Comparison of ENCODE assay signal across 8 cellular contexts in the genomic region with DNA sequence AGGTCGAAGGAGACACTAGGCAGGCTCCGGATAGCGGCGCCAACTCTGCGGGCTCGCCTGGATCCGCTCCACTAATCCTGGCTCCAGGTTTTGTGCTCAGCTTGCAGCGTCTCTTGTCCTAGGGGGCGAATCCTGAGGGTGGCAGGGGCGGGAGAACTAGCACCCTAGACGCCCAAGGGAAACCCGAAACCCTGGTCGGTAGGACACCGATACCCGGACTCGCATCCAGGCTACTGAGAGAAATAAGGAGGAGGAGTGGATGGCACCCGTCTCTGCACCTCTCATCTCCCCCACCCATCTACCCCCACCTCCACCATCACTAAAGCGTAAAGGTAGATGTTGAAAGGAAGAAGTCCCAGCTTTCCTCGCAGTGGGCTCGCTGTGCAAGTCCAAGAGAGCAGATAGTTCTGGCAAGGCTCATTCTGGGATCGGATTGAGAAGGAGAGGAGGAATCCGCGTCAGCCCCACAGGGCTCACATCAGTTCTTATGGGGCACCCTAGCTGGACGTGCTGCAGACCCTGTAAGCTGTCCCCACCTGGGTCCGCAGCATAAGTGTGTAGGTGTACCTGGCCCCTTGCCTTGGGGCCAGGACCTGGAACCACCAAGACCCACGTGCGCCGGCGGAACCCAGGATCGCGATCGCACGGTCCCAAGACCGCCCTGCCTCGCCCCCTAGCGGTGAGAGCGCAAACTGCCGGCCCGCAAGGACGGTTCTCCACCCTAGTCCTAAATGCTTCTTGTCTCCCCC. TPM values are rescaled to one million over a fixed set of nuclear protein-coding genes. Genes with fewer than 3 reads are reported as not detected.
DNase-seq lines count a peak whose midpoint lies in the region; ATAC-seq and TF ChIP-seq lines count a peak whose summit lies in the region.

No MANE protein-coding gene starts in this region.

- peaks cover 85% of the 10 kb centered on the region for H3K27me3 Mint-ChIP-seq in activated T-helper 2 cell treated with anti-CD3 and anti-CD28 coated beads, Interferon-gamma antibody, Interleukin-2, Interleukin-4, amounts not matched to agents 10 μg/mL and 5 μg/mL and 100 μg/mL, durations not matched to agents 14 hours and 24 hours and 36 hours (ENCODE audit: low read depth)

- H3K9me3 ChIP-seq in HUES48 (ENCODE audit: control insufficient read depth, insufficient read depth, low read length) (no peaks in the 10 kb centered on the region), PC-3 (ENCODE audit: low read length) (no peaks in the 10 kb centered on the region), osteoblast (ENCODE audit: low read depth, low read length) (no peaks in the 10 kb centered on the region), thoracic aorta (no peaks in the 10 kb centered on the region)

- H3K4me1 Mint-ChIP-seq in activated T-helper 2 cell treated with anti-CD3 and anti-CD28 coated beads, Interferon-gamma antibody, Interleukin-2, Interleukin-4, amounts not matched to agents 10 μg/mL and 5 μg/mL and 100 μg/mL, durations not matched to agents 14 hours and 24 hours and 36 hours (ENCODE audit: low read depth): peaks cover 33% of the 10 kb centered on the region

- H3K79me2 ChIP-seq in PC-3 (ENCODE audit: low read length) (no peaks in the 10 kb centered on the region), osteoblast (ENCODE audit: insufficient read depth, low read length) (no peaks in the 10 kb centered on the region)

- H3K36me3 Mint-ChIP-seq in activated T-helper 2 cell treated with anti-CD3 and anti-CD28 coated beads, Interferon-gamma antibody, Interleukin-2, Interleukin-4, amounts not matched to agents 10 μg/mL and 5 μg/mL and 100 μg/mL, durations not matched to agents 14 hours and 24 hours and 36 hours (ENCODE audit: low read depth): peaks cover 7% of the 10 kb centered on the region

- intact Hi-C loops in PC-3 (cut with micrococcal nuclease): loop anchor here (5.0 kb wide), 1 partner anchor 84 kb away; no protein-coding TSS in a partner anchor
- intact Hi-C loops in activated T-helper 2 cell treated with anti-CD3 and anti-CD28 coated beads, Interferon-gamma antibody, Interleukin-2, Interleukin-4, amounts not matched to agents 10 μg/mL and 5 μg/mL and 100 μg/mL, durations not matched to agents 14 hours and 24 hours and 36 hours (cut with micrococcal nuclease): loop anchor here (2.0 to 5.0 kb wide), 3 partner anchors 18 to 161 kb away; a partner anchor contains a TSS

- H4K20me1 ChIP-seq in PC-3 (ENCODE audit: low read length) (no peaks in the 10 kb centered on the region), osteoblast (ENCODE audit: insufficient read depth, low read length) (peaks cover 3% of the 10 kb centered on the region)

- peak overlapping the region; percentile 46 for H3K27ac Mint-ChIP-seq in activated T-helper 2 cell treated with anti-CD3 and anti-CD28 coated beads, Interferon-gamma antibody, Interleukin-2, Interleukin-4, amounts not matched to agents 10 μg/mL and 5 μg/mL and 100 μg/mL, durations not matched to agents 14 hours and 24 hours and 36 hours

- H3F3A ChIP-seq in PC-3 (ENCODE audit: low read length, unreplicated experiment): no peaks in the 10 kb centered on the region

- peaks cover 4% of the 10 kb centered on the region for H3K9me3 Mint-ChIP-seq in activated T-helper 2 cell treated with anti-CD3 and anti-CD28 coated beads, Interferon-gamma antibody, Interleukin-2, Interleukin-4, amounts not matched to agents 10 μg/mL and 5 μg/mL and 100 μg/mL, durations not matched to agents 14 hours and 24 hours and 36 hours

- in situ Hi-C loops in G401 (cut with HindIII; ENCODE audit: low sequenced_read_pairs): no loop called here

- CTCF ChIA-PET in PC-3 (lab: Charles Lee): interaction anchor here (0.5 kb wide), 1 partner anchor 72 kb away, joined by 3 read pairs; no protein-coding TSS in a partner anchor

- DNase-seq in G401 (ENCODE audit: low spot score): peak; percentile 46
- peak; percentile 66 for DNase-seq in PC-3
- DNase-seq in activated T-helper 2 cell treated with anti-CD3 and anti-CD28 coated beads, Interferon-gamma antibody, Interleukin-2, Interleukin-4, amounts not matched to agents 10 μg/mL and 5 μg/mL and 100 μg/mL, durations not matched to agents 14 hours and 24 hours and 36 hours (ENCODE audit: low spot score): peak; percentile 62
- DNase-seq in foreskin keratinocyte: peak in 1 of 2 donors; percentile 60
- peak; percentile 94 for DNase-seq in osteoblast (ENCODE audit: insufficient read length, low spot score, missing footprints)
- DNase-seq in thoracic aorta (ENCODE audit: low spot score): no peak

- H3K4me2 ChIP-seq in PC-3 (ENCODE audit: low read length) (peak overlapping the region; percentile 78), osteoblast (ENCODE audit: insufficient read depth, low read length) (peak overlapping the region; percentile 76)

- H3K4me3 Mint-ChIP-seq in activated T-helper 2 cell treated with anti-CD3 and anti-CD28 coated beads, Interferon-gamma antibody, Interleukin-2, Interleukin-4, amounts not matched to agents 10 μg/mL and 5 μg/mL and 100 μg/mL, durations not matched to agents 14 hours and 24 hours and 36 hours (ENCODE audit: low read depth): peak overlapping the region; percentile 28

- POLR2A ChIA-PET in PC-3 (lab: Charles Lee; ENCODE audit: unreplicated experiment): no interaction called here

- ATAC-seq in PC-3: peak; percentile 91
- peak; percentile 72 for ATAC-seq in foreskin keratinocyte
- ATAC-seq in thoracic aorta (ENCODE audit: insufficient number of reproducible peaks, low FRiP score, low read depth): no peak
- ATAC-seq in GM18870 (IDR thresholded peaks at IDR 0.05; ENCODE audit: unreplicated experiment): no peak

- no peak overlapping the region for H3K9ac ChIP-seq in HUES48 (ENCODE audit: low read depth, low read length)
- no peak overlapping the region for H3K9ac ChIP-seq in PC-3 (ENCODE audit: low read length)

- H3K27ac ChIP-seq in HUES48 (ENCODE audit: low read depth, low read length): no peak overlapping the region
- H3K27ac ChIP-seq in PC-3 (ENCODE audit: low read length): no peak overlapping the region
- H3K27ac ChIP-seq in foreskin keratinocyte: no peak overlapping the region
- H3K27ac ChIP-seq in osteoblast (ENCODE audit: low read depth, low read length): no peak overlapping the region
- no peak overlapping the region for H3K27ac ChIP-seq in thoracic aorta

- H3K27me3 ChIP-seq in HUES48 (ENCODE audit: control insufficient read depth, insufficient read depth, low read length) (peaks cover 81% of the 10 kb centered on the region), PC-3 (ENCODE audit: low read length) (peaks cover 57% of the 10 kb centered on the region), foreskin keratinocyte (peaks cover 98% of the 10 kb centered on the region), osteoblast (ENCODE audit: insufficient read depth, low read length) (peaks cover 81% of the 10 kb centered on the region), thoracic aorta (replicated peaks; ENCODE audit: insufficient read depth) (peaks cover 9% of the 10 kb centered on the region)

- BruUV-seq in PC-3 (replicated peaks; lab: Mats Ljungman, UMichigan): no TSS peak

- H3K9me2 ChIP-seq in PC-3 (replicated peaks; ENCODE audit: low read length): no peaks in the 10 kb centered on the region

- H3K36me3 ChIP-seq in HUES48 (ENCODE audit: control insufficient read depth, insufficient read depth, low read length): no peaks in the 10 kb centered on the region
- H3K36me3 ChIP-seq in PC-3 (ENCODE audit: low read depth, low read length): no peaks in the 10 kb centered on the region
- H3K36me3 ChIP-seq in osteoblast (ENCODE audit: insufficient read depth, low read length): no peaks in the 10 kb centered on the region
- H3K36me3 ChIP-seq in thoracic aorta: no peaks in the 10 kb centered on the region

- TF ChIP-seq CTCF in PC-3 (conservative IDR thresholded peaks at IDR 0.05; ENCODE audit: low read depth, low read length) (peak; percentile 98), foreskin keratinocyte (conservative IDR thresholded peaks at IDR 0.05) (peak; percentile 84), osteoblast (IDR thresholded peaks at IDR 0.05; ENCODE audit: extremely low read depth, low read depth, low read length) (peak; percentile 88), thoracic aorta (IDR thresholded peaks at IDR 0.05) (peak; percentile 97)

- H2AFZ ChIP-seq in PC-3 (ENCODE audit: low read length) (peak overlapping the region; percentile 74), osteoblast (ENCODE audit: low read length) (peak overlapping the region; percentile 32)

- H3K4me1 ChIP-seq in HUES48 (ENCODE audit: control insufficient read depth, insufficient read depth, low read length) (peaks cover 33% of the 10 kb centered on the region; the same call in 1 of the 2 replicates), PC-3 (ENCODE audit: insufficient read depth, low read length) (peaks cover 4% of the 10 kb centered on the region; the same call in 1 of the 2 replicates), foreskin keratinocyte (no peaks in the 10 kb centered on the region), osteoblast (ENCODE audit: insufficient read depth, low read length) (peaks cover 8% of the 10 kb centered on the region), thoracic aorta (ENCODE audit: control insufficient read depth in 1 of 2, low read depth in 2 of 2) (peaks cover 0 to 14% of the 10 kb centered on the region in 2 donors)

- peak overlapping the region; percentile 63 for H3K4me3 ChIP-seq in HUES48 (ENCODE audit: low read depth, low read length)
- peak overlapping the region; percentile 51 for H3K4me3 ChIP-seq in PC-3 (ENCODE audit: low read length)
- peak overlapping the region; percentile 38 for H3K4me3 ChIP-seq in osteoblast (ENCODE audit: insufficient read depth, low read length)
- H3K4me3 ChIP-seq in thoracic aorta: peak overlapping the region; percentile 57

RNA-seq across cellular contexts. Expression of a gene that starts 6.9 kb away (rescaled TPM):
- total RNA-seq in G401 (2014; rRNA removed; shearing (Covaris generic)): not detected in 2 replicates
- not detected in 2 replicates for total RNA-seq in PC-3 (2014; rRNA removed)
- not detected in 2 replicates for total RNA-seq in activated T-helper 2 cell treated with anti-CD3 and anti-CD28 coated beads, Interferon-gamma antibody, Interleukin-2, Interleukin-4, amounts not matched to agents 10 μg/mL and 5 μg/mL and 100 μg/mL, durations not matched to agents 14 hours and 24 hours and 36 hours
- not detected in 2 replicates for total RNA-seq in foreskin keratinocyte
- not detected in 2 replicates for polyA plus RNA-seq in foreskin keratinocyte
- total RNA-seq in osteoblast: not detected in 2 replicates
- total RNA-seq in thoracic aorta: not detected

RNA-seq across cellular contexts. Expression of a gene that starts 17.1 kb away (rescaled TPM):
- 10.9 and 28.1 TPM in 2 replicates for total RNA-seq in G401 (2014; rRNA removed; shearing (Covaris generic))
- total RNA-seq in PC-3 (2014; rRNA removed) (16.1 and 18.3 TPM in 2 replicates), foreskin keratinocyte (8.3 and 8.5 TPM in 2 replicates), osteoblast (5.8 and 6.2 TPM in 2 replicates), thoracic aorta (1 to 10 TPM; 8.0 to 8.1 TPM)
- 12.1 and 13.2 TPM in 2 replicates for total RNA-seq in activated T-helper 2 cell treated with anti-CD3 and anti-CD28 coated beads, Interferon-gamma antibody, Interleukin-2, Interleukin-4, amounts not matched to agents 10 μg/mL and 5 μg/mL and 100 μg/mL, durations not matched to agents 14 hours and 24 hours and 36 hours
- 6.5 and 7.0 TPM in 2 replicates for polyA plus RNA-seq in foreskin keratinocyte

Comparison
In these comparisons a context has a peak if more than half of its experiments do, and no peak if none do; other contexts are left out.
1. ATAC-seq: peak in PC-3 (single experiment) and foreskin keratinocyte (single experiment); none in thoracic aorta (single experiment) and GM18870 (single experiment).
2. Peak in every context shown above with its lines, with median percentiles within 50 percentile points of each other: H3K4me3 ChIP-seq and CTCF ChIP-seq.